ENCODE assay signal across 32 cellular contexts in the genomic region with DNA sequence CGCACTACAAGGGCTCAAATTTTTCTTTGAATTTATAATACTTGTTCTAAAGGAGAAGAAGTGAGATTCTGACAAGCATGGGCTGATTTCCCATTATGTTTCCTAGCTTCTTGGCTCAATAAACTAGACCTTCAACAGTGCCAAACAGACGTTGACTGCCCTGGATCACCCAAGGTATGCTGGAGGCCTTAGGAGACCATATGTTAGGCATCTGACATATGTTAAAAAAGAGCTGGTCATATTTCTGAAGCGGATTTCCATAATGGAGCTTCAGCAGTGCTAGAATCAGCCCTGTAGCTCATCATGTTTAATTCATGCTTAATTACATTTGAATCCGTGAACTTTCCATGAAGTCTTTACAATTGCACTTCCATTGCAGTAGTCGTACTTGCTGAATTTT.
"Had no signal": no experiment of that assay in that cellular context is flagged by ENCODE, and none has a peak within 500 bp of the region (broad histone marks: within the 10 kb centered on the region; RNA-seq: fewer than 3 reads in every experiment).

No MANE protein-coding gene starts in this region.

- ATAC-seq: activated CD4-positive, CD25-positive, alpha-beta regulatory T cell treated with anti-CD3 and anti-CD28 coated beads, Interleukin-2, amount 50 U/mL, for 24 hours; activated CD8-positive, alpha-beta T cell treated with anti-CD3 and anti-CD28 coated beads for 36 hours; activated naive CD8-positive, alpha-beta T cell treated with anti-CD3 and anti-CD28 coated beads, Interleukin-2, amount 50 U/mL, for 24 hours; body of pancreas; esophagus mucosa had no signal

- H3K4me3 Mint-ChIP-seq: activated B cell treated with CpG ODN at 0.5 μM for 24 hours; activated CD8-positive, alpha-beta T cell treated with anti-CD3 and anti-CD28 coated beads for 36 hours; activated naive CD4-positive, alpha-beta T cell treated with anti-CD3 and anti-CD28 coated beads for 36 hours; activated naive CD4-positive, alpha-beta T cell treated with anti-CD3 and anti-CD28 coated beads, Interleukin-2, amount 50 U/mL, for 24 hours; activated naive CD8-positive, alpha-beta T cell treated with anti-CD3 and anti-CD28 coated beads for 36 hours; activated naive CD8-positive, alpha-beta T cell treated with anti-CD3 and anti-CD28 coated beads, Interleukin-2, amount 50 U/mL, for 24 hours; activated T-helper 1 cell treated with anti-CD3 and anti-CD28 coated beads, Interleukin-12 subunit alpha, Interleukin-12 subunit beta, Interleukin-2, Interleukin-4 antibody, amounts not matched to agents 30 ng/mL and 10 ng/mL and 1 ng/mL, durations not matched to agents 14 hours and 24 hours and 36 hours; dendritic cell treated with granulocyte-macrophage colony-stimulating factor and Interleukin-4, amounts not matched to agents 40 ng/mL and 50 ng/mL, for 4 days; endodermal cell; T-helper 2 cell treated with Interferon-gamma antibody and Interleukin-4, amounts not matched to agents 5 μg/mL and 100 μg/mL, for 36 hours had no signal

- DNase-seq: activated B cell treated with CpG ODN at 0.5 μM for 24 hours; activated CD4-positive, alpha-beta T cell treated with anti-CD3 and anti-CD28 coated beads for 48 hours; activated CD4-positive, alpha-beta T cell treated with anti-CD3 and anti-CD28 coated beads, Interleukin-2, amount 50 U/mL, for 1 hour; activated CD4-positive, alpha-beta T cell treated with anti-CD3 and anti-CD28 coated beads, Interleukin-2, amount 50 U/mL, for 48 hours; activated CD8-positive, alpha-beta memory T cell treated with anti-CD3 and anti-CD28 coated beads for 24 hours; activated CD8-positive, alpha-beta T cell treated with anti-CD3 and anti-CD28 coated beads for 36 hours; activated effector memory CD4-positive, alpha-beta T cell treated with anti-CD3 and anti-CD28 coated beads, Interleukin-2, amount 50 U/mL, for 16 hours; activated naive CD4-positive, alpha-beta T cell treated with anti-CD3 and anti-CD28 coated beads for 36 hours; activated naive CD8-positive, alpha-beta T cell treated with anti-CD3 and anti-CD28 coated beads for 36 hours; activated naive CD8-positive, alpha-beta T cell treated with anti-CD3 and anti-CD28 coated beads, Interleukin-2, amount 50 U/mL, for 24 hours; activated T-cell treated with anti-CD3 and anti-CD28 coated beads, Interleukin-2, amount 50 U/mL, for 48 hours; adrenal gland; amygdala; aorta; body of pancreas; effector memory CD4-positive, alpha-beta T cell; endodermal cell; foreskin fibroblast; head of caudate nucleus; hippocampal formation; T1000; WERI-Rb-1 had no signal

- H3K27me3 ChIP-seq: adrenal gland, body of pancreas, dorsolateral prefrontal cortex had no signal

- H3K27ac ChIP-seq: adrenal gland, body of pancreas, coronary artery, dorsolateral prefrontal cortex, WERI-Rb-1 had no signal

- H3K36me3 Mint-ChIP-seq: activated naive CD4-positive, alpha-beta T cell treated with anti-CD3 and anti-CD28 coated beads, Interleukin-2, amount 50 U/mL, for 24 hours; activated naive CD8-positive, alpha-beta T cell treated with anti-CD3 and anti-CD28 coated beads for 36 hours had no signal

- H3K4me1 ChIP-seq: adrenal gland, body of pancreas had no signal

- FAIRE-seq: frontal cortex had no signal

- H3K9me3 ChIP-seq: adrenal gland, body of pancreas had no signal

- H3K4me1 Mint-ChIP-seq: activated B cell treated with CpG ODN at 0.5 μM for 24 hours; activated naive CD4-positive, alpha-beta T cell treated with anti-CD3 and anti-CD28 coated beads, Interleukin-2, amount 50 U/mL, for 24 hours; activated naive CD8-positive, alpha-beta T cell treated with anti-CD3 and anti-CD28 coated beads for 36 hours; activated naive CD8-positive, alpha-beta T cell treated with anti-CD3 and anti-CD28 coated beads, Interleukin-2, amount 50 U/mL, for 24 hours had no signal

- H3K27ac Mint-ChIP-seq: activated B cell treated with CpG ODN at 0.5 μM for 24 hours; activated CD8-positive, alpha-beta T cell treated with anti-CD3 and anti-CD28 coated beads for 36 hours; activated naive CD4-positive, alpha-beta T cell treated with anti-CD3 and anti-CD28 coated beads for 36 hours; activated naive CD4-positive, alpha-beta T cell treated with anti-CD3 and anti-CD28 coated beads, Interleukin-2, amount 50 U/mL, for 24 hours; activated naive CD8-positive, alpha-beta T cell treated with anti-CD3 and anti-CD28 coated beads for 36 hours; activated naive CD8-positive, alpha-beta T cell treated with anti-CD3 and anti-CD28 coated beads, Interleukin-2, amount 50 U/mL, for 24 hours; activated T-helper 1 cell treated with anti-CD3 and anti-CD28 coated beads, Interleukin-12 subunit alpha, Interleukin-12 subunit beta, Interleukin-2, Interleukin-4 antibody, amounts not matched to agents 30 ng/mL and 10 ng/mL and 1 ng/mL, durations not matched to agents 14 hours and 24 hours and 36 hours; activated T-helper 2 cell treated with anti-CD3 and anti-CD28 coated beads, Interferon-gamma antibody, Interleukin-2, Interleukin-4, amounts not matched to agents 10 μg/mL and 5 μg/mL and 100 μg/mL, durations not matched to agents 14 hours and 24 hours and 36 hours; dendritic cell treated with granulocyte-macrophage colony-stimulating factor and Interleukin-4, amounts not matched to agents 40 ng/mL and 50 ng/mL, for 4 days; endodermal cell; T-helper 2 cell treated with Interferon-gamma antibody and Interleukin-4, amounts not matched to agents 5 μg/mL and 100 μg/mL, for 36 hours had no signal

- H3K9me3 Mint-ChIP-seq: activated B cell treated with CpG ODN at 0.5 μM for 24 hours; activated CD8-positive, alpha-beta T cell treated with anti-CD3 and anti-CD28 coated beads for 36 hours; activated naive CD4-positive, alpha-beta T cell treated with anti-CD3 and anti-CD28 coated beads for 36 hours; activated naive CD4-positive, alpha-beta T cell treated with anti-CD3 and anti-CD28 coated beads, Interleukin-2, amount 50 U/mL, for 24 hours; activated naive CD8-positive, alpha-beta T cell treated with anti-CD3 and anti-CD28 coated beads for 36 hours; activated naive CD8-positive, alpha-beta T cell treated with anti-CD3 and anti-CD28 coated beads, Interleukin-2, amount 50 U/mL, for 24 hours; activated T-helper 1 cell treated with anti-CD3 and anti-CD28 coated beads, Interleukin-12 subunit alpha, Interleukin-12 subunit beta, Interleukin-2, Interleukin-4 antibody, amounts not matched to agents 30 ng/mL and 10 ng/mL and 1 ng/mL, durations not matched to agents 14 hours and 24 hours and 36 hours; activated T-helper 2 cell treated with anti-CD3 and anti-CD28 coated beads, Interferon-gamma antibody, Interleukin-2, Interleukin-4, amounts not matched to agents 10 μg/mL and 5 μg/mL and 100 μg/mL, durations not matched to agents 14 hours and 24 hours and 36 hours; dendritic cell treated with granulocyte-macrophage colony-stimulating factor and Interleukin-4, amounts not matched to agents 40 ng/mL and 50 ng/mL, for 4 days; endodermal cell; T-helper 2 cell treated with Interferon-gamma antibody and Interleukin-4, amounts not matched to agents 5 μg/mL and 100 μg/mL, for 36 hours had no signal

- H3K36me3 ChIP-seq: adrenal gland, WERI-Rb-1 had no signal

- H3K4me3 ChIP-seq: adrenal gland, body of pancreas, coronary artery, dorsolateral prefrontal cortex had no signal

- H3K27me3 Mint-ChIP-seq: activated B cell treated with CpG ODN at 0.5 μM for 24 hours; activated CD8-positive, alpha-beta T cell treated with anti-CD3 and anti-CD28 coated beads for 36 hours; activated naive CD4-positive, alpha-beta T cell treated with anti-CD3 and anti-CD28 coated beads, Interleukin-2, amount 50 U/mL, for 24 hours; activated naive CD8-positive, alpha-beta T cell treated with anti-CD3 and anti-CD28 coated beads for 36 hours; activated naive CD8-positive, alpha-beta T cell treated with anti-CD3 and anti-CD28 coated beads, Interleukin-2, amount 50 U/mL, for 24 hours; dendritic cell treated with granulocyte-macrophage colony-stimulating factor and Interleukin-4, amounts not matched to agents 40 ng/mL and 50 ng/mL, for 4 days had no signal
